8 cellular contexts compared by ENCODE assay signal in genomic region chr14:22929104-22929847, GRCh38. TPM values are rescaled to one million over a fixed set of nuclear protein-coding genes. Genes with fewer than 3 reads are reported as not detected.
DNase-seq lines count a peak whose midpoint lies in the region; FAIRE-seq and TF ChIP-seq lines count a peak whose summit lies in the region.

TSS of gene PRMT5 (minus strand) at chr14:22929376. CDS start at chr14:22929361, 15 bp downstream.

- H2BK12ac ChIP-seq in neuronal stem cell (ENCODE audit: low read length), result no peak within 1 kb of the TSS

- peak; percentile 74 for FAIRE-seq in frontal cortex (lab: Jason Lieb, UNC)

- in situ Hi-C loops in SK-MEL-5 (cut with HindIII; ENCODE audit: low pct_unique_long_range_greater_than_20kb, low sequenced_read_pairs), result no loop called here

- H3K4me3 Mint-ChIP-seq in HFFc6, result no peak within 1 kb of the TSS

- peak within 1 kb of the TSS; percentile 89 for H2AFZ ChIP-seq in neuronal stem cell (ENCODE audit: low read length)

- H3K4me2 ChIP-seq in neuronal stem cell (ENCODE audit: insufficient read depth, low read length, poor library complexity, severe bottlenecking), result peak within 1 kb of the TSS; percentile 83

- H4K91ac ChIP-seq in neuronal stem cell (ENCODE audit: low read depth, low read length, poor library complexity), result no peak within 1 kb of the TSS

- H2BK120ac ChIP-seq in neuronal stem cell (ENCODE audit: low read depth, low read length), result no peak within 1 kb of the TSS

- peaks cover 25% of the 10 kb centered on the region for H3K36me3 Mint-ChIP-seq in HFFc6 (ENCODE audit: low read depth)

- H3K14ac ChIP-seq in neuronal stem cell (ENCODE audit: low read length), result no peak within 1 kb of the TSS

- H3K4me3 ChIP-seq in neuronal stem cell (ENCODE audit: low read length in 2 of 2), result peak within 1 kb of the TSS; percentile 79 to 99

- H3K18ac ChIP-seq in neuronal stem cell (ENCODE audit: low read length), result peak within 1 kb of the TSS; percentile 98

- no peak within 1 kb of the TSS for H3K27ac Mint-ChIP-seq in HFFc6

- peak within 1 kb of the TSS; percentile 69 for H3K27ac ChIP-seq in neuronal stem cell (replicated peaks; ENCODE audit: low read length)

- H3K9me3 ChIP-seq in neuronal stem cell (replicated peaks in 1 of 2; ENCODE audit: control insufficient read depth in 2 of 2, insufficient read depth in 1 of 2, low read depth in 1 of 2, low read length in 2 of 2), result no peaks in the 10 kb centered on the region

- H3K4me1 Mint-ChIP-seq in HFFc6 (ENCODE audit: low read depth), result peaks cover 37% of the 10 kb centered on the region

- no peaks in the 10 kb centered on the region; the same call in 1 of the 2 replicates for H3K27me3 Mint-ChIP-seq in HFFc6 (ENCODE audit: insufficient read depth)

- peaks cover 19 to 42% of the 10 kb centered on the region in 2 donors for H3K36me3 ChIP-seq in neuronal stem cell (replicated peaks in 1 of 2; ENCODE audit: control insufficient read depth in 2 of 2, insufficient read depth in 2 of 2, low read length in 2 of 2)

- no peak within 1 kb of the TSS for H3K4ac ChIP-seq in neuronal stem cell (ENCODE audit: low read length)

- WGBS in neuronal stem cell (ENCODE audit: extremely low coverage in 2 of 2, insufficient read length in 2 of 2, insufficient replicate concordance in 1 of 2), 2 donors, result no CpG with 5 or more reads among the region's 47 CpGs

- H3K23ac ChIP-seq in neuronal stem cell (ENCODE audit: low read depth, low read length, poor library complexity), result peak within 1 kb of the TSS; percentile 85

- H2BK15ac ChIP-seq in neuronal stem cell (ENCODE audit: low read length), result peak within 1 kb of the TSS; percentile 46

- H2BK5ac ChIP-seq in neuronal stem cell (ENCODE audit: low read length), result no peak within 1 kb of the TSS

- no peak for TF ChIP-seq CTCF in HFFc6 (IDR thresholded peaks at IDR 0.05)
- TF ChIP-seq CTCF in subcutaneous adipose tissue (IDR thresholded peaks at IDR 0.05; ENCODE audit: low read depth), result no peak

- H2AK5ac ChIP-seq in neuronal stem cell (ENCODE audit: low read depth, low read length), result peak within 1 kb of the TSS; percentile 7

- peak within 1 kb of the TSS; percentile 99 for H3K9ac ChIP-seq in neuronal stem cell (ENCODE audit: low read depth, low read length, poor library complexity)

- peak; percentile 100 for DNase-seq in GM04504 (ENCODE audit: low read depth)
- peak; percentile 100 for DNase-seq in HFFc6
- peak; percentile 100 for DNase-seq in NAMALWA (ENCODE audit: low spot score)
- peak; percentile 99 for DNase-seq in SK-MEL-5 (ENCODE audit: low read depth, low spot score)
- peak; percentile 98 for DNase-seq in activated naive CD4-positive, alpha-beta T cell treated with Interleukin-2 at 50 U/mL for 16 hours
- peak; percentile 78 to 88 for DNase-seq in frontal cortex (ENCODE audit: low spot score in 2 of 2)
- DNase-seq in neuronal stem cell (ENCODE audit: low spot score), result peak; percentile 100

- H4K8ac ChIP-seq in neuronal stem cell (ENCODE audit: low read depth, low read length), result no peak within 1 kb of the TSS

- no peaks in the 10 kb centered on the region for H3K27me3 ChIP-seq in neuronal stem cell (ENCODE audit: control insufficient read depth in 3 of 3, insufficient read depth in 3 of 3, low read depth in 1 of 3, low read length in 3 of 3)

- H3K9me3 Mint-ChIP-seq in HFFc6, result no peaks in the 10 kb centered on the region

- H3K79me1 ChIP-seq in neuronal stem cell (ENCODE audit: low read depth, low read length), result no peaks in the 10 kb centered on the region

- peaks cover 5 to 6% of the 10 kb centered on the region in 2 donors for H3K4me1 ChIP-seq in neuronal stem cell (ENCODE audit: control insufficient read depth in 2 of 2, insufficient read depth in 1 of 2, low read depth in 1 of 2, low read length in 2 of 2)

RNA-seq across cellular contexts. Expression of gene PRMT5, which starts in this region (rescaled TPM):
- 100 to 1,000 TPM; 102 to 125 (median 110) TPM for total RNA-seq in HFFc6 (2021; fragmentation: NEBNext Ultra II Directional; extraction: Animal tissue kit (Norgen Biotek cat#: 25700))
- 62.8 and 66.6 TPM in 2 replicates for total RNA-seq in SK-MEL-5 (2014; rRNA removed; shearing (Covaris generic))
- 117 and 118 TPM in 2 replicates for polyA plus RNA-seq in SK-MEL-5 (2015; cell fraction: cytosol; rRNA removed)
- 160 and 172 TPM in 2 replicates for polyA plus RNA-seq in SK-MEL-5 (2015; cell fraction: nucleus; rRNA removed)
- total RNA-seq in frontal cortex (61.1 TPM), subcutaneous adipose tissue (10 to 100 TPM; 26.5 to 41.6 (median 35.1) TPM)
- 88.1 TPM for polyA plus RNA-seq in neuronal stem cell (2013, experiment 1 of 2)
- 93.5 TPM for polyA plus RNA-seq in neuronal stem cell (2013, experiment 2 of 2)

Comparison
In these comparisons a context has a peak if more than half of its experiments do, and no peak if none do; other contexts are left out.
1. Peak in every context shown above with its lines: DNase-seq, H3K4me3 ChIP-seq and H3K27ac ChIP-seq.